Comparison of ENCODE assay signal across 14 cellular contexts in genomic region chr10:42952931-42953683, GRCh38.
DNase-seq lines count a peak whose midpoint lies in the region; ATAC-seq, FAIRE-seq and TF ChIP-seq lines count a peak whose summit lies in the region.
"Had no signal": no experiment of that assay in that cellular context is flagged by ENCODE, and none has a peak within 500 bp of the region (broad histone marks: within the 10 kb centered on the region; RNA-seq: fewer than 3 reads in every experiment).

No MANE protein-coding gene starts in this region.

- TF ChIP-seq RAD21 in HepG2 (CRISPR knock-in tag; IDR thresholded peaks at IDR 0.05) (no peak), SK-N-SH (IDR thresholded peaks at IDR 0.05; ENCODE audit: low read length) (no peak)

- peaks cover 8% of the 10 kb centered on the region for H3K4me1 Mint-ChIP-seq in endothelial cell (ENCODE audit: unreplicated experiment)
- H3K4me1 Mint-ChIP-seq in neural progenitor cell = peaks cover 14% of the 10 kb centered on the region
- H3K4me1 Mint-ChIP-seq: activated naive CD8-positive, alpha-beta T cell treated with anti-CD3 and anti-CD28 coated beads for 36 hours had no signal

- no peak for TF ChIP-seq CTCF in right lobe of liver (IDR thresholded peaks at IDR 0.05)
- no peak for TF ChIP-seq CTCF in HepG2 (CRISPR knock-in tag; IDR thresholded peaks at IDR 0.05)
- TF ChIP-seq CTCF in endothelial cell (IDR thresholded peaks at IDR 0.05; ENCODE audit: unreplicated experiment) = no peak
- no peak for TF ChIP-seq CTCF in neural progenitor cell (IDR thresholded peaks at IDR 0.05)
- no peak for TF ChIP-seq CTCF in SK-N-SH (IDR thresholded peaks at IDR 0.05)

- H3K27me3 ChIP-seq in right lobe of liver (no peaks in the 10 kb centered on the region), HepG2 (ENCODE audit: control insufficient read depth in 1 of 2, insufficient read depth in 2 of 2, low read length in 2 of 2) (peaks cover 2 to 26% of the 10 kb centered on the region in 2 experiments; a peak in 4 of 5 replicates), neural progenitor cell (peaks cover 11% of the 10 kb centered on the region), SK-N-SH (ENCODE audit: insufficient read depth) (no peaks in the 10 kb centered on the region)
- H3K27me3 ChIP-seq: cardiac muscle cell had no signal

- no peak overlapping the region for H3K27ac Mint-ChIP-seq in endothelial cell (ENCODE audit: unreplicated experiment)
- no peak overlapping the region for H3K27ac Mint-ChIP-seq in neural progenitor cell
- H3K27ac Mint-ChIP-seq: activated naive CD8-positive, alpha-beta T cell treated with anti-CD3 and anti-CD28 coated beads for 36 hours had no signal

- H3K27ac ChIP-seq in right lobe of liver (no peak overlapping the region), HepG2 (ENCODE audit: extremely low read length, insufficient read depth, low read length) (no peak overlapping the region), neural progenitor cell (no peak overlapping the region), SK-N-SH (ENCODE audit: low read depth in 2 of 2, low read length in 1 of 2) (no peak overlapping the region)
- H3K27ac ChIP-seq: cardiac muscle cell, uterus, VCaP had no signal

- H3K4me2 ChIP-seq in HepG2 (ENCODE audit: low read depth, low read length) (no peak overlapping the region), neural progenitor cell (peak overlapping the region; percentile 65), SK-N-SH (no peak overlapping the region)

- POLR2A ChIA-PET in HepG2 (lab: Yijun Ruan, JAX) (no interaction called here), SK-N-SH (lab: Yijun Ruan, JAX) (interaction anchor here (2.2 kb wide), 1 partner anchor 123 kb away, joined by 6 read pairs; the partner anchor contains the start of gene RET)

- H2AFZ ChIP-seq in HepG2 (ENCODE audit: low read length) = no peak overlapping the region
- peak overlapping the region; percentile 34 for H2AFZ ChIP-seq in neural progenitor cell (replicated peaks)
- no peak overlapping the region for H2AFZ ChIP-seq in SK-N-SH (ENCODE audit: low read depth)

- TF ChIP-seq EP300 in HepG2 (IDR thresholded peaks at IDR 0.05; ENCODE audit: low read depth in 2 of 2, low read length in 2 of 2) (no peak), HepG2 (CRISPR knock-in tag; IDR thresholded peaks at IDR 0.05; ENCODE audit: borderline replicate concordance) (no peak), SK-N-SH (IDR thresholded peaks at IDR 0.05; ENCODE audit: borderline replicate concordance in 1 of 2, low read depth in 1 of 2, low read length in 1 of 2) (no peak)

- no peaks in the 10 kb centered on the region for H3K9me3 ChIP-seq in right lobe of liver
- H3K9me3 ChIP-seq in HepG2 (ENCODE audit: low read length) = no peaks in the 10 kb centered on the region
- H3K9me3 ChIP-seq in neural progenitor cell (ENCODE audit: low read depth) = no peaks in the 10 kb centered on the region
- no peaks in the 10 kb centered on the region for H3K9me3 ChIP-seq in SK-N-SH
- H3K9me3 ChIP-seq: uterus had no signal

- H3K4me3 Mint-ChIP-seq in endothelial cell (ENCODE audit: unreplicated experiment) (peak overlapping the region; percentile 42), neural progenitor cell (no peak overlapping the region)
- H3K4me3 Mint-ChIP-seq: activated naive CD8-positive, alpha-beta T cell treated with anti-CD3 and anti-CD28 coated beads for 36 hours had no signal

- H4K20me1 ChIP-seq in HepG2 (ENCODE audit: insufficient read depth, low read length) (no peaks in the 10 kb centered on the region), neural progenitor cell (ENCODE audit: low read depth) (no peaks in the 10 kb centered on the region), SK-N-SH (ENCODE audit: insufficient read depth) (no peaks in the 10 kb centered on the region)

- H3K9me2 ChIP-seq in SK-N-SH = no peaks in the 10 kb centered on the region

- H3K27me3 Mint-ChIP-seq in endothelial cell (ENCODE audit: unreplicated experiment) = peaks cover 9% of the 10 kb centered on the region
- peaks cover 7% of the 10 kb centered on the region for H3K27me3 Mint-ChIP-seq in neural progenitor cell (ENCODE audit: insufficient read depth, low read depth)

- TF ChIP-seq POLR2A in right lobe of liver (IDR thresholded peaks at IDR 0.05) (no peak), HepG2 (IDR thresholded peaks at IDR 0.05; ENCODE audit: insufficient read depth in 1 of 2, low read depth in 2 of 2, low read length in 2 of 2) (no peak)

- H3K4me1 ChIP-seq in right lobe of liver (peaks cover 0 to 12% (median 0%) of the 10 kb centered on the region in 4 donors), HepG2 (ENCODE audit: insufficient read depth, low read length) (peaks cover 7% of the 10 kb centered on the region), neural progenitor cell (peaks cover 6% of the 10 kb centered on the region), SK-N-SH (ENCODE audit: control insufficient read depth in 1 of 2, insufficient read depth in 2 of 2, low read depth in 1 of 2, low read length in 1 of 2) (peaks cover 0 to 16% of the 10 kb centered on the region in 2 experiments; a peak in 2 of 4 replicates)

- in situ Hi-C loops in HepG2 (cut with HindIII; ENCODE audit: extremely low pct_ligation_motif_present, low pct_unique_long_range_greater_than_20kb) = no loop called here

- ATAC-seq in right lobe of liver = no peak
- ATAC-seq in HepG2 = no peak
- ATAC-seq: GM12878; stimulated activated naive CD8-positive, alpha-beta T cell treated with anti-CD3 and anti-CD28 coated beads, Interleukin-15, Interleukin-2, amounts not matched to agents 100 U/mL and 50 U/mL, for 24 hours had no signal

- no TSS peak for BruUV-seq in HepG2 (replicated peaks; lab: Mats Ljungman, UMichigan)

- H3K9me3 Mint-ChIP-seq in endothelial cell (ENCODE audit: unreplicated experiment) = no peaks in the 10 kb centered on the region
- H3K9me3 Mint-ChIP-seq in neural progenitor cell = peaks cover 5% of the 10 kb centered on the region
- H3K9me3 Mint-ChIP-seq: activated naive CD8-positive, alpha-beta T cell treated with anti-CD3 and anti-CD28 coated beads for 36 hours had no signal

- DNase-seq in right lobe of liver = peak in 2 of 3 donors; percentile 24 to 29
- no peak for DNase-seq in HepG2 (ENCODE audit: low spot score)
- DNase-seq in endothelial cell (ENCODE audit: low spot score) = peak; percentile 2
- DNase-seq in neural progenitor cell (ENCODE audit: low spot score) = no peak
- DNase-seq in medulla oblongata (ENCODE audit: extremely low spot score) = no peak
- no peak for DNase-seq in SK-N-SH
- DNase-seq in NCI-H524 (lab: John Stamatoyannopoulos, UW) = no peak
- DNase-seq in cerebellar cortex (ENCODE audit: low spot score) = no peak
- DNase-seq: activated naive CD8-positive, alpha-beta T cell treated with anti-CD3 and anti-CD28 coated beads for 36 hours; stimulated activated naive CD8-positive, alpha-beta T cell treated with anti-CD3 and anti-CD28 coated beads, Interleukin-15, Interleukin-2, amounts not matched to agents 100 U/mL and 50 U/mL, for 24 hours had no signal

- WGBS in right lobe of liver (ENCODE audit: insufficient coverage, low coverage, low lambda C conversion rate, missing lambda C conversion rate) = 74% methylated on average over 6 of the region's 13 CpGs
- WGBS in HepG2 (ENCODE audit: low lambda C conversion rate) = 49% methylated on average over 10 of the region's 13 CpGs
- WGBS in SK-N-SH (ENCODE audit: low lambda C conversion rate) = 64% methylated on average over 12 of the region's 13 CpGs

- H3K79me2 ChIP-seq in HepG2 (ENCODE audit: insufficient read depth, low read length) (no peaks in the 10 kb centered on the region), neural progenitor cell (ENCODE audit: low read depth) (no peaks in the 10 kb centered on the region), SK-N-SH (ENCODE audit: insufficient read depth) (no peaks in the 10 kb centered on the region)

- CTCF ChIA-PET in HepG2 (lab: Yijun Ruan, JAX; ENCODE audit: low intra/inter-chr PET ratio, low total read pairs) = no interaction called here
- CTCF ChIA-PET in SK-N-SH (lab: Yijun Ruan, JAX) = interaction anchor here (1.0 to 1.4 kb wide), 2 partner anchors 125 to 149 kb away, joined by 3 read pairs; no protein-coding TSS in a partner anchor

- no peaks in the 10 kb centered on the region for H3K36me3 ChIP-seq in right lobe of liver
- H3K36me3 ChIP-seq in HepG2 (replicated peaks in 1 of 2; ENCODE audit: control insufficient read depth in 1 of 2, insufficient read depth in 2 of 2, low read length in 2 of 2) = no peaks in the 10 kb centered on the region
- H3K36me3 ChIP-seq in neural progenitor cell = no peaks in the 10 kb centered on the region
- H3K36me3 ChIP-seq in SK-N-SH (replicated peaks in 1 of 2; ENCODE audit: control insufficient read depth in 1 of 2, insufficient read depth in 2 of 2, low read length in 1 of 2) = no peaks in the 10 kb centered on the region
- H3K36me3 ChIP-seq: cardiac muscle cell, uterus had no signal

- H3K4me3 ChIP-seq in right lobe of liver (no peak overlapping the region), HepG2 (replicated peaks in 1 of 3; ENCODE audit: insufficient read depth in 1 of 3, low read depth in 2 of 3, low read length in 3 of 3) (no peak overlapping the region), neural progenitor cell (no peak overlapping the region), SK-N-SH (ENCODE audit: low read depth in 2 of 2, low read length in 1 of 2) (no peak overlapping the region)
- H3K4me3 ChIP-seq: cardiac muscle cell, GM12878, uterus had no signal

- no peak overlapping the region for H3K9ac ChIP-seq in HepG2 (ENCODE audit: insufficient read depth, low read depth, low read length)
- no peak overlapping the region for H3K9ac ChIP-seq in neural progenitor cell
- no peak overlapping the region for H3K9ac ChIP-seq in SK-N-SH

- intact Hi-C loops in right lobe of liver (cut with DNase I) = loop anchor here in 1 of 2 donors (10.0 kb wide), 1 partner anchor 122 kb away; the partner anchor contains the start of gene RET
- intact Hi-C loops in HepG2 (cut with micrococcal nuclease; ENCODE audit: unreplicated experiment) = no loop called here

- no peak for FAIRE-seq in HepG2 (lab: Jason Lieb, UNC)
- FAIRE-seq: GM12878 had no signal

- no peaks in the 10 kb centered on the region for H3K36me3 Mint-ChIP-seq in endothelial cell (ENCODE audit: low read depth, unreplicated experiment)
- H3K36me3 Mint-ChIP-seq in neural progenitor cell = no peaks in the 10 kb centered on the region
- H3K36me3 Mint-ChIP-seq: activated naive CD8-positive, alpha-beta T cell treated with anti-CD3 and anti-CD28 coated beads for 36 hours had no signal

- peaks cover 18% of the 10 kb centered on the region for H3F3A ChIP-seq in neural progenitor cell (ENCODE audit: low read depth)
- H3F3A ChIP-seq in SK-N-SH (replicated peaks; ENCODE audit: insufficient read depth) = no peaks in the 10 kb centered on the region

TF ChIP-seq in HepG2, 621 proteins besides CTCF, POLR2A, EP300 and RAD21 (continues in another document):
- TF ChIP-seq BHLHE40 (IDR thresholded peaks at IDR 0.05; ENCODE audit: low read length) (no peak), ZNF75D (CRISPR knock-in tag; IDR thresholded peaks at IDR 0.05; ENCODE audit: borderline replicate concordance) (no peak), ZNF816 (CRISPR knock-in tag; IDR thresholded peaks at IDR 0.05; ENCODE audit: borderline replicate concordance) (no peak)

TF ChIP-seq in SK-N-SH, 30 proteins besides CTCF, POLR2A, EP300 and RAD21 (continues in another document):
- TF ChIP-seq SMC3 (IDR thresholded peaks at IDR 0.05; ENCODE audit: low read depth, low read length) (no peak), TCF12 (IDR thresholded peaks at IDR 0.05) (no peak)

Comparison
In these comparisons a context has a peak if more than half of its experiments do, and no peak if none do; other contexts are left out.
1. DNase-seq: peak in right lobe of liver (2 of 3) and endothelial cell (single experiment); none in HepG2 (single experiment), neural progenitor cell (single experiment), medulla oblongata (single experiment), SK-N-SH (single experiment), NCI-H524 (0 of 2) and cerebellar cortex (single experiment).